1 cellular context compared by ENCODE assay signal in the genomic region with DNA sequence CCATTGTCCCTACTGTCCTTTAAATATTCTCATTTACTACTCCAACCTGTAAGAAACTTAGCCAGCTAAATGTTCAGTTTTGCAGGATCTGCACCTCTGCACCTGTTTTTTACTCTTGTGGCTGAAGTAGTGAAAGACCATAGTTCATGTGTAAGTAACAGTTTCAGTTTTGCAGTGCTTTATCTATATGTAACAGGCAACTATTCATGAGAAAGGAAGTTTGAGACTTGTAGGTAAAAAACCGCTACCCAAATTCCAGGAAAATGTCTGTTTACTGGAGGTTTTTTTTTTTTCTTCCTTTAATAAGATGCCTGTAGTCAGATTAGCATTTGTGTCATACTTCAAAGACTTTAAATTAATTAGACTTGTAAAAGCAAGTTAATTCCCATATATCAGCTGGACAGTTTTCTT.
TF ChIP-seq lines count a peak whose summit lies in the region.

No MANE protein-coding gene starts in this region.

TF ChIP-seq in K562, 482 proteins besides CTCF, POLR2A, EP300 and RAD21 (continued from another document and continues in another):
- TF ChIP-seq, protein P1, sequence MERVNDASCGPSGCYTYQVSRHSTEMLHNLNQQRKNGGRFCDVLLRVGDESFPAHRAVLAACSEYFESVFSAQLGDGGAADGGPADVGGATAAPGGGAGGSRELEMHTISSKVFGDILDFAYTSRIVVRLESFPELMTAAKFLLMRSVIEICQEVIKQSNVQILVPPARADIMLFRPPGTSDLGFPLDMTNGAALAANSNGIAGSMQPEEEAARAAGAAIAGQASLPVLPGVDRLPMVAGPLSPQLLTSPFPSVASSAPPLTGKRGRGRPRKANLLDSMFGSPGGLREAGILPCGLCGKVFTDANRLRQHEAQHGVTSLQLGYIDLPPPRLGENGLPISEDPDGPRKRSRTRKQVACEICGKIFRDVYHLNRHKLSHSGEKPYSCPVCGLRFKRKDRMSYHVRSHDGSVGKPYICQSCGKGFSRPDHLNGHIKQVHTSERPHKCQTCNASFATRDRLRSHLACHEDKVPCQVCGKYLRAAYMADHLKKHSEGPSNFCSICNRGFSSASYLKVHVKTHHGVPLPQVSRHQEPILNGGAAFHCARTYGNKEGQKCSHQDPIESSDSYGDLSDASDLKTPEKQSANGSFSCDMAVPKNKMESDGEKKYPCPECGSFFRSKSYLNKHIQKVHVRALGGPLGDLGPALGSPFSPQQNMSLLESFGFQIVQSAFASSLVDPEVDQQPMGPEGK (CRISPR knock-in tag; IDR thresholded peaks at IDR 0.05; ENCODE audit: borderline replicate concordance) = no peak
- peak; percentile 73 for TF ChIP-seq KLF16 (IDR thresholded peaks at IDR 0.05)
- no peak for TF ChIP-seq SMARCA5 (IDR thresholded peaks at IDR 0.05)
- peak; percentile 39 for TF ChIP-seq TBP (optimal IDR thresholded peaks at IDR 0.05; ENCODE audit: low read depth, low read length)
- no peak; the same call in 1 of the 2 replicates for TF ChIP-seq HDAC2 (IDR thresholded peaks at IDR 0.05)
- no peak for TF ChIP-seq POLR2AphosphoS5 (IDR thresholded peaks at IDR 0.05; ENCODE audit: control insufficient read depth, insufficient read depth, low read depth, low read length)
- no peak for TF ChIP-seq ETV1 (tag; conservative IDR thresholded peaks at IDR 0.05; ENCODE audit: low read depth)
- TF ChIP-seq, protein P2, sequence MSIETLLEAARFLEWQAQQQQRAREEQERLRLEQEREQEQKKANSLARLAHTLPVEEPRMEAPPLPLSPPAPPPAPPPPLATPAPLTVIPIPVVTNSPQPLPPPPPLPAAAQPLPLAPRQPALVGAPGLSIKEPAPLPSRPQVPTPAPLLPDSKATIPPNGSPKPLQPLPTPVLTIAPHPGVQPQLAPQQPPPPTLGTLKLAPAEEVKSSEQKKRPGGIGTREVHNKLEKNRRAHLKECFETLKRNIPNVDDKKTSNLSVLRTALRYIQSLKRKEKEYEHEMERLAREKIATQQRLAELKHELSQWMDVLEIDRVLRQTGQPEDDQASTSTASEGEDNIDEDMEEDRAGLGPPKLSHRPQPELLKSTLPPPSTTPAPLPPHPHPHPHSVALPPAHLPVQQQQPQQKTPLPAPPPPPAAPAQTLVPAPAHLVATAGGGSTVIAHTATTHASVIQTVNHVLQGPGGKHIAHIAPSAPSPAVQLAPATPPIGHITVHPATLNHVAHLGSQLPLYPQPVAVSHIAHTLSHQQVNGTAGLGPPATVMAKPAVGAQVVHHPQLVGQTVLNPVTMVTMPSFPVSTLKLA (conservative IDR thresholded peaks at IDR 0.05) = 0 out of 4 replicates have a peak, but pooled peaks of 1 of the 2 experiments have one; percentile 10
- TF ChIP-seq, protein P3, sequence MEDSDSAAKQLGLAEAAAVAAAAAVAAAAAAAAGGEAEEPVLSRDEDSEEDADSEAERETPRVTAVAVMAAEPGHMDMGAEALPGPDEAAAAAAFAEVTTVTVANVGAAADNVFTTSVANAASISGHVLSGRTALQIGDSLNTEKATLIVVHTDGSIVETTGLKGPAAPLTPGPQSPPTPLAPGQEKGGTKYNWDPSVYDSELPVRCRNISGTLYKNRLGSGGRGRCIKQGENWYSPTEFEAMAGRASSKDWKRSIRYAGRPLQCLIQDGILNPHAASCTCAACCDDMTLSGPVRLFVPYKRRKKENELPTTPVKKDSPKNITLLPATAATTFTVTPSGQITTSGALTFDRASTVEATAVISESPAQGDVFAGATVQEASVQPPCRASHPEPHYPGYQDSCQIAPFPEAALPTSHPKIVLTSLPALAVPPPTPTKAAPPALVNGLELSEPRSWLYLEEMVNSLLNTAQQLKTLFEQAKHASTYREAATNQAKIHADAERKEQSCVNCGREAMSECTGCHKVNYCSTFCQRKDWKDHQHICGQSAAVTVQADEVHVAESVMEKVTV (CRISPR knock-in tag; IDR thresholded peaks at IDR 0.05) = no peak
- TF ChIP-seq RAD51 (IDR thresholded peaks at IDR 0.05; ENCODE audit: borderline replicate concordance, low read depth) = no peak
- TF ChIP-seq, protein P4, sequence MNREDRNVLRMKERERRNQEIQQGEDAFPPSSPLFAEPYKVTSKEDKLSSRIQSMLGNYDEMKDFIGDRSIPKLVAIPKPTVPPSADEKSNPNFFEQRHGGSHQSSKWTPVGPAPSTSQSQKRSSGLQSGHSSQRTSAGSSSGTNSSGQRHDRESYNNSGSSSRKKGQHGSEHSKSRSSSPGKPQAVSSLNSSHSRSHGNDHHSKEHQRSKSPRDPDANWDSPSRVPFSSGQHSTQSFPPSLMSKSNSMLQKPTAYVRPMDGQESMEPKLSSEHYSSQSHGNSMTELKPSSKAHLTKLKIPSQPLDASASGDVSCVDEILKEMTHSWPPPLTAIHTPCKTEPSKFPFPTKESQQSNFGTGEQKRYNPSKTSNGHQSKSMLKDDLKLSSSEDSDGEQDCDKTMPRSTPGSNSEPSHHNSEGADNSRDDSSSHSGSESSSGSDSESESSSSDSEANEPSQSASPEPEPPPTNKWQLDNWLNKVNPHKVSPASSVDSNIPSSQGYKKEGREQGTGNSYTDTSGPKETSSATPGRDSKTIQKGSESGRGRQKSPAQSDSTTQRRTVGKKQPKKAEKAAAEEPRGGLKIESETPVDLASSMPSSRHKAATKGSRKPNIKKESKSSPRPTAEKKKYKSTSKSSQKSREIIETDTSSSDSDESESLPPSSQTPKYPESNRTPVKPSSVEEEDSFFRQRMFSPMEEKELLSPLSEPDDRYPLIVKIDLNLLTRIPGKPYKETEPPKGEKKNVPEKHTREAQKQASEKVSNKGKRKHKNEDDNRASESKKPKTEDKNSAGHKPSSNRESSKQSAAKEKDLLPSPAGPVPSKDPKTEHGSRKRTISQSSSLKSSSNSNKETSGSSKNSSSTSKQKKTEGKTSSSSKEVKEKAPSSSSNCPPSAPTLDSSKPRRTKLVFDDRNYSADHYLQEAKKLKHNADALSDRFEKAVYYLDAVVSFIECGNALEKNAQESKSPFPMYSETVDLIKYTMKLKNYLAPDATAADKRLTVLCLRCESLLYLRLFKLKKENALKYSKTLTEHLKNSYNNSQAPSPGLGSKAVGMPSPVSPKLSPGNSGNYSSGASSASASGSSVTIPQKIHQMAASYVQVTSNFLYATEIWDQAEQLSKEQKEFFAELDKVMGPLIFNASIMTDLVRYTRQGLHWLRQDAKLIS (CRISPR knock-in tag; IDR thresholded peaks at IDR 0.05) = no peak; the same call in 1 of the 2 replicates
- 0 out of 2 replicates have a peak, but pooled peaks have one; percentile 51 for TF ChIP-seq MECOM (CRISPR knock-in tag; IDR thresholded peaks at IDR 0.05)
- peak; percentile 84 for TF ChIP-seq CBFA2T2 (conservative IDR thresholded peaks at IDR 0.05)
- TF ChIP-seq ZNF507 (tag; conservative IDR thresholded peaks at IDR 0.05) = no peak
- no peak for TF ChIP-seq NR2C2 (CRISPR knock-in tag; IDR thresholded peaks at IDR 0.05)
- peak; percentile 55; the same call in 1 of the 2 replicates for TF ChIP-seq NR2C2 (tag; IDR thresholded peaks at IDR 0.05)
- TF ChIP-seq MCM2 (IDR thresholded peaks at IDR 0.05; ENCODE audit: low read depth) = no peak
- no peak; the same call in 1 of the 2 replicates for TF ChIP-seq TEAD2 (tag; IDR thresholded peaks at IDR 0.05)
- TF ChIP-seq RNF2 (IDR thresholded peaks at IDR 0.05) = peak; percentile 75
- TF ChIP-seq DACH1 (IDR thresholded peaks at IDR 0.05; ENCODE audit: partially characterized antibody) = peak; percentile 22
- no peak for TF ChIP-seq ZNF584 (CRISPR knock-in tag; IDR thresholded peaks at IDR 0.05; ENCODE audit: low read depth)
- no peak for TF ChIP-seq SP2 (IDR thresholded peaks at IDR 0.05; ENCODE audit: extremely low read depth, low read depth, low read length, poor library complexity, severe bottlenecking)
- TF ChIP-seq ESRRA (IDR thresholded peaks at IDR 0.05; ENCODE audit: borderline replicate concordance, low read depth) = peak; percentile 46; the same call in 1 of the 2 replicates
- TF ChIP-seq, protein P5, sequence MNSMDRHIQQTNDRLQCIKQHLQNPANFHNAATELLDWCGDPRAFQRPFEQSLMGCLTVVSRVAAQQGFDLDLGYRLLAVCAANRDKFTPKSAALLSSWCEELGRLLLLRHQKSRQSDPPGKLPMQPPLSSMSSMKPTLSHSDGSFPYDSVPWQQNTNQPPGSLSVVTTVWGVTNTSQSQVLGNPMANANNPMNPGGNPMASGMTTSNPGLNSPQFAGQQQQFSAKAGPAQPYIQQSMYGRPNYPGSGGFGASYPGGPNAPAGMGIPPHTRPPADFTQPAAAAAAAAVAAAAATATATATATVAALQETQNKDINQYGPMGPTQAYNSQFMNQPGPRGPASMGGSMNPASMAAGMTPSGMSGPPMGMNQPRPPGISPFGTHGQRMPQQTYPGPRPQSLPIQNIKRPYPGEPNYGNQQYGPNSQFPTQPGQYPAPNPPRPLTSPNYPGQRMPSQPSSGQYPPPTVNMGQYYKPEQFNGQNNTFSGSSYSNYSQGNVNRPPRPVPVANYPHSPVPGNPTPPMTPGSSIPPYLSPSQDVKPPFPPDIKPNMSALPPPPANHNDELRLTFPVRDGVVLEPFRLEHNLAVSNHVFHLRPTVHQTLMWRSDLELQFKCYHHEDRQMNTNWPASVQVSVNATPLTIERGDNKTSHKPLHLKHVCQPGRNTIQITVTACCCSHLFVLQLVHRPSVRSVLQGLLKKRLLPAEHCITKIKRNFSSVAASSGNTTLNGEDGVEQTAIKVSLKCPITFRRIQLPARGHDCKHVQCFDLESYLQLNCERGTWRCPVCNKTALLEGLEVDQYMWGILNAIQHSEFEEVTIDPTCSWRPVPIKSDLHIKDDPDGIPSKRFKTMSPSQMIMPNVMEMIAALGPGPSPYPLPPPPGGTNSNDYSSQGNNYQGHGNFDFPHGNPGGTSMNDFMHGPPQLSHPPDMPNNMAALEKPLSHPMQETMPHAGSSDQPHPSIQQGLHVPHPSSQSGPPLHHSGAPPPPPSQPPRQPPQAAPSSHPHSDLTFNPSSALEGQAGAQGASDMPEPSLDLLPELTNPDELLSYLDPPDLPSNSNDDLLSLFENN (IDR thresholded peaks at IDR 0.05; ENCODE audit: low read depth in 2 of 2, low read length in 2 of 2) = no peak
- TF ChIP-seq GTF2F1 (IDR thresholded peaks at IDR 0.05; ENCODE audit: low read depth, low read length) = no peak
- 0 out of 4 replicates have a peak, but pooled peaks of 1 of the 2 experiments have one; percentile 13 for TF ChIP-seq TRIM24 (IDR thresholded peaks at IDR 0.05)
- peak; percentile 91 for TF ChIP-seq ZNF384 (IDR thresholded peaks at IDR 0.05; ENCODE audit: low read depth, low read length)
- TF ChIP-seq TAL1 (IDR thresholded peaks at IDR 0.05) = peak; percentile 85
- TF ChIP-seq, protein P6, sequence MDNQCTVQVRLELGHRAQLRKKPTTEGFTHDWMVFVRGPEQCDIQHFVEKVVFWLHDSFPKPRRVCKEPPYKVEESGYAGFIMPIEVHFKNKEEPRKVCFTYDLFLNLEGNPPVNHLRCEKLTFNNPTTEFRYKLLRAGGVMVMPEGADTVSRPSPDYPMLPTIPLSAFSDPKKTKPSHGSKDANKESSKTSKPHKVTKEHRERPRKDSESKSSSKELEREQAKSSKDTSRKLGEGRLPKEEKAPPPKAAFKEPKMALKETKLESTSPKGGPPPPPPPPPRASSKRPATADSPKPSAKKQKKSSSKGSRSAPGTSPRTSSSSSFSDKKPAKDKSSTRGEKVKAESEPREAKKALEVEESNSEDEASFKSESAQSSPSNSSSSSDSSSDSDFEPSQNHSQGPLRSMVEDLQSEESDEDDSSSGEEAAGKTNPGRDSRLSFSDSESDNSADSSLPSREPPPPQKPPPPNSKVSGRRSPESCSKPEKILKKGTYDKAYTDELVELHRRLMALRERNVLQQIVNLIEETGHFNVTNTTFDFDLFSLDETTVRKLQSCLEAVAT (IDR thresholded peaks at IDR 0.05) = peak in 1 of 2 experiments; percentile 13; a peak in 1 of 4 replicates
- TF ChIP-seq TCF3 (CRISPR knock-in tag; IDR thresholded peaks at IDR 0.05) = peak; percentile 86
- no peak for TF ChIP-seq SIX5 (IDR thresholded peaks at IDR 0.05; ENCODE audit: borderline replicate concordance in 1 of 2, insufficient read depth in 1 of 2, low read depth in 1 of 2, low read length in 2 of 2)
- TF ChIP-seq, protein P7, sequence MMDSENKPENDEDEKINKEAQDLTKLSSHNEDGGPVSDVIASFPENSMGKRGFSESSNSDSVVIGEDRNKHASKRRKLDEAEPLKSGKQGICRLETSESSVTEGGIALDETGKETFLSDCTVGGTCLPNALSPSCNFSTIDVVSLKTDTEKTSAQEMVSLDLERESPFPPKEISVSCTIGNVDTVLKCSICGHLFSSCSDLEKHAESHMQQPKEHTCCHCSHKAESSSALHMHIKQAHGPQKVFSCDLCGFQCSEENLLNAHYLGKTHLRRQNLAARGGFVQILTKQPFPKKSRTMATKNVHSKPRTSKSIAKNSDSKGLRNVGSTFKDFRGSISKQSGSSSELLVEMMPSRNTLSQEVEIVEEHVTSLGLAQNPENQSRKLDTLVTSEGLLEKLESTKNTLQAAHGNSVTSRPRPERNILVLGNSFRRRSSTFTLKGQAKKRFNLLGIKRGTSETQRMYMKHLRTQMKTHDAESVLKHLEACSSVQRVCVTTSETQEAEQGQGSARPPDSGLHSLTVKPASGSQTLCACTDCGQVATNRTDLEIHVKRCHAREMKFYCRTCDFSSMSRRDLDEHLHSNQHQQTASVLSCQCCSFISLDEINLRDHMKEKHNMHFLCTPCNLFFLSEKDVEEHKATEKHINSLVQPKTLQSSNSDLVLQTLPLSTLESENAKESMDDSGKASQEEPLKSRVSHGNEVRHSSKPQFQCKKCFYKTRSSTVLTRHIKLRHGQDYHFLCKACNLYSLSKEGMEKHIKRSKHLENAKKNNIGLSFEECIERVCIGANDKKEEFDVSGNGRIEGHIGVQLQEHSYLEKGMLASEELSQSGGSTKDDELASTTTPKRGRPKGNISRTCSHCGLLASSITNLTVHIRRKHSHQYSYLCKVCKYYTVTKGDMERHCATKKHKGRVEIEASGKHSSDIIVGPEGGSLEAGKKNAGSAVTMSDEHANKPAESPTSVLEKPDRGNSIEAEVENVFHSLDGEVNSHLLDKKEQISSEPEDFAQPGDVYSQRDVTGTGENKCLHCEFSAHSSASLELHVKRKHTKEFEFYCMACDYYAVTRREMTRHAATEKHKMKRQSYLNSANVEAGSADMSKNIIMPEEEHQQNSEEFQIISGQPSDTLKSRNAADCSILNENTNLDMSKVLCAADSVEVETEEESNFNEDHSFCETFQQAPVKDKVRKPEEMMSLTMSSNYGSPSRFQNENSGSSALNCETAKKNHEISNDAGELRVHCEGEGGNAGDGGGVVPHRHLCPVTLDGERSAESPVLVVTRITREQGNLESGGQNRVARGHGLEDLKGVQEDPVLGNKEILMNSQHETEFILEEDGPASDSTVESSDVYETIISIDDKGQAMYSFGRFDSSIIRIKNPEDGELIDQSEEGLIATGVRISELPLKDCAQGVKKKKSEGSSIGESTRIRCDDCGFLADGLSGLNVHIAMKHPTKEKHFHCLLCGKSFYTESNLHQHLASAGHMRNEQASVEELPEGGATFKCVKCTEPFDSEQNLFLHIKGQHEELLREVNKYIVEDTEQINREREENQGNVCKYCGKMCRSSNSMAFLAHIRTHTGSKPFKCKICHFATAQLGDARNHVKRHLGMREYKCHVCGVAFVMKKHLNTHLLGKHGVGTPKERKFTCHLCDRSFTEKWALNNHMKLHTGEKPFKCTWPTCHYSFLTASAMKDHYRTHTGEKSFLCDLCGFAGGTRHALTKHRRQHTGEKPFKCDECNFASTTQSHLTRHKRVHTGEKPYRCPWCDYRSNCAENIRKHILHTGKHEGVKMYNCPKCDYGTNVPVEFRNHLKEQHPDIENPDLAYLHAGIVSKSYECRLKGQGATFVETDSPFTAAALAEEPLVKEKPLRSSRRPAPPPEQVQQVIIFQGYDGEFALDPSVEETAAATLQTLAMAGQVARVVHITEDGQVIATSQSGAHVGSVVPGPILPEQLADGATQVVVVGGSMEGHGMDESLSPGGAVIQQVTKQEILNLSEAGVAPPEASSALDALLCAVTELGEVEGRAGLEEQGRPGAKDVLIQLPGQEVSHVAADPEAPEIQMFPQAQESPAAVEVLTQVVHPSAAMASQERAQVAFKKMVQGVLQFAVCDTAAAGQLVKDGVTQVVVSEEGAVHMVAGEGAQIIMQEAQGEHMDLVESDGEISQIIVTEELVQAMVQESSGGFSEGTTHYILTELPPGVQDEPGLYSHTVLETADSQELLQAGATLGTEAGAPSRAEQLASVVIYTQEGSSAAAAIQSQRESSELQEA (IDR thresholded peaks at IDR 0.05; ENCODE audit: low read depth) = no peak
